Comparison of ENCODE assay signal across 1 cellular context in genomic region chr2:237979331-237979730, GRCh38.
TF ChIP-seq lines count a peak whose summit lies in the region.

No MANE protein-coding gene starts in this region.

TF ChIP-seq in H1, 55 proteins besides CTCF, POLR2A, EP300 and RAD21:
- TF ChIP-seq FOSL1 (IDR thresholded peaks at IDR 0.05; ENCODE audit: insufficient read depth, low read depth, low read length) (no peak), PHF8 (conservative IDR thresholded peaks at IDR 0.05; ENCODE audit: low read depth, low read length) (no peak), JUN (IDR thresholded peaks at IDR 0.05; ENCODE audit: low read depth, low read length) (no peak), TEAD4 (IDR thresholded peaks at IDR 0.05; ENCODE audit: low read depth, low read length) (no peak), GABPA (IDR thresholded peaks at IDR 0.05; ENCODE audit: borderline replicate concordance, insufficient read depth, low read length) (no peak)
